ENCODE assay signal across 22 cellular contexts in genomic region chr3:126914226-126914625, GRCh38.
DNase-seq lines count a peak whose midpoint lies in the region; ATAC-seq and TF ChIP-seq lines count a peak whose summit lies in the region.
"Had no signal": no experiment of that assay in that cellular context is flagged by ENCODE, and none has a peak within 500 bp of the region (broad histone marks: within the 10 kb centered on the region; RNA-seq: fewer than 3 reads in every experiment).

No MANE protein-coding gene starts in this region.

- H3K4me1 ChIP-seq in PC-9 (replicated peaks; ENCODE audit: insufficient read depth) (peaks cover 58% of the 10 kb centered on the region), lower lobe of right lung (peaks cover 31% of the 10 kb centered on the region)
- H3K4me1 ChIP-seq: prostate gland had no signal

- H3K4me3 ChIP-seq in PC-9 (no peak overlapping the region), lower lobe of right lung (no peak overlapping the region)
- H3K4me3 ChIP-seq: breast epithelium, coronary artery, GM12878, prostate gland had no signal

- no peaks in the 10 kb centered on the region for H4K20me1 ChIP-seq in PC-9 (ENCODE audit: insufficient read depth)

- H3K9me3 ChIP-seq in PC-9 (ENCODE audit: insufficient read depth, low read depth) (no peaks in the 10 kb centered on the region), lower lobe of right lung (no peaks in the 10 kb centered on the region)
- H3K9me3 ChIP-seq: breast epithelium, neutrophil, prostate gland had no signal

- DNase-seq in DMS 273 (lab: John Stamatoyannopoulos, UW; ENCODE audit: unreplicated experiment) = peak; percentile 88
- peak; percentile 61 for DNase-seq in NCI-H1092 (lab: John Stamatoyannopoulos, UW)
- DNase-seq in NCI-H2107 treated with DMSO at 0.1 percent for 48 hours (lab: John Stamatoyannopoulos, UW; ENCODE audit: unreplicated experiment) = peak; percentile 93
- DNase-seq in PC-9 = no peak
- DNase-seq in HK-2 (ENCODE audit: unreplicated experiment) = no peak
- no peak for DNase-seq in GF-D8 (lab: John Stamatoyannopoulos, UW)
- DNase-seq in lower lobe of right lung = no peak
- no peak for DNase-seq in NCI-H510A treated with DMSO at 0.1 percent for 48 hours (lab: John Stamatoyannopoulos, UW)
- DNase-seq: amniotic stem cell; DND-41; effector memory CD8-positive, alpha-beta T cell; foreskin fibroblast; IMR-90; left cardiac atrium; NCI-H146; WERI-Rb-1 had no signal

- H3K9me2 ChIP-seq in PC-9 (ENCODE audit: insufficient read depth) = no peaks in the 10 kb centered on the region

- no peaks in the 10 kb centered on the region for H3K79me2 ChIP-seq in PC-9 (ENCODE audit: low read depth)

- H3K4me2 ChIP-seq in PC-9 = peak overlapping the region; percentile 29; the same call in 1 of the 2 replicates

- H3K27me3 ChIP-seq in PC-9 (ENCODE audit: insufficient read depth, low read depth) = no peaks in the 10 kb centered on the region
- peaks cover 7% of the 10 kb centered on the region for H3K27me3 ChIP-seq in lower lobe of right lung (ENCODE audit: low read depth)
- H3K27me3 ChIP-seq: breast epithelium had no signal

- peaks cover 34% of the 10 kb centered on the region for H3F3A ChIP-seq in PC-9 (ENCODE audit: insufficient read depth, low read depth)

- POLR2A ChIA-PET in PC-9 (lab: Charles Lee; ENCODE audit: unreplicated experiment) = no interaction called here

- intact Hi-C loops in PC-9 (cut with micrococcal nuclease; ENCODE audit: unreplicated experiment) = no loop called here
- intact Hi-C loops in lower lobe of right lung (cut with DNase I) = no loop called here

- TF ChIP-seq CTCF in PC-9 (conservative IDR thresholded peaks at IDR 0.05) (no peak), lower lobe of right lung (IDR thresholded peaks at IDR 0.05) (no peak)

- no peak for ATAC-seq in lower lobe of right lung
- ATAC-seq: activated T-cell treated with anti-CD3 and anti-CD28 coated beads, Interleukin-2, amount 50 U/mL, for 72 hours; effector memory CD8-positive, alpha-beta T cell; left cardiac atrium had no signal

- H3K36me3 ChIP-seq in PC-9 (ENCODE audit: low read depth) = 0 out of 2 replicates have a peak, but pooled peaks cover 5% of the 10 kb centered on the region
- no peaks in the 10 kb centered on the region for H3K36me3 ChIP-seq in lower lobe of right lung
- H3K36me3 ChIP-seq: breast epithelium, neutrophil, prostate gland had no signal

- no TSS peak for BruUV-seq in PC-9 (replicated peaks; lab: Mats Ljungman, UMichigan)

- CTCF ChIA-PET in PC-9 (lab: Charles Lee) = interaction anchor here (0.6 kb wide), 1 partner anchor 27 kb away, joined by 3 read pairs; no protein-coding TSS in a partner anchor

- no peak overlapping the region for H2AFZ ChIP-seq in PC-9

- peak overlapping the region; percentile 96 for H3K27ac ChIP-seq in PC-9
- no peak overlapping the region for H3K27ac ChIP-seq in lower lobe of right lung
- H3K27ac ChIP-seq: breast epithelium, coronary artery, neutrophil, prostate gland, WERI-Rb-1 had no signal

Comparison
In these comparisons a context has a peak if more than half of its experiments do, and no peak if none do; other contexts are left out.
1. DNase-seq: peak in DMS 273 (single experiment), NCI-H1092 (single experiment) and NCI-H2107 treated with DMSO at 0.1 percent for 48 hours (single experiment); none in PC-9 (0 of 2), HK-2 (single experiment), GF-D8 (single experiment), lower lobe of right lung (single experiment) and NCI-H510A treated with DMSO at 0.1 percent for 48 hours (single experiment).